Comparison of ENCODE assay signal across 11 cellular contexts in genomic region chr11:118678908-118679307, GRCh38. TPM values are rescaled to one million over a fixed set of nuclear protein-coding genes. Genes with fewer than 3 reads are reported as not detected.
DNase-seq lines count a peak whose midpoint lies in the region; ATAC-seq and TF ChIP-seq lines count a peak whose summit lies in the region.
"Not testable (repeated sequence)": the region's sequence is repeated elsewhere in the genome, so short reads cannot be mapped to it uniquely, and the experiment has no call there.
"Had no signal": no experiment of that assay in that cellular context is flagged by ENCODE, and none has a peak within 500 bp of the region (broad histone marks: within the 10 kb centered on the region; RNA-seq: fewer than 3 reads in every experiment).

No MANE protein-coding gene starts in this region.

- H2BK15ac ChIP-seq in mesenchymal stem cell (ENCODE audit: low read depth, poor library complexity, severe bottlenecking), result not testable (repeated sequence)

- TF ChIP-seq CTCF in WTC11 (IDR thresholded peaks at IDR 0.05), result not testable (repeated sequence)
- TF ChIP-seq CTCF in chondrocyte (IDR thresholded peaks at IDR 0.05) (peak; percentile 27), fibroblast of pulmonary artery (IDR thresholded peaks at IDR 0.05; ENCODE audit: low read length, missing control alignments) (peak; percentile 23), right atrium auricular region (IDR thresholded peaks at IDR 0.05) (peak in 1 of 2 donors; percentile 19)

- not testable (repeated sequence) for H3K36me3 ChIP-seq in H7 (replicated peaks; ENCODE audit: control insufficient read depth, insufficient read depth, low read length); right atrium auricular region; mesenchymal stem cell (ENCODE audit: control insufficient read depth in 1 of 2, insufficient read depth in 2 of 2, low read depth in 1 of 2, low read length in 2 of 2); rectal smooth muscle tissue (ENCODE audit: control insufficient read depth, insufficient read depth, low read length); aorta (ENCODE audit: control insufficient read depth in 1 of 2, insufficient read depth in 2 of 2, low read length in 1 of 2)

- 28% methylated on average over 11 of the region's 11 CpGs for WGBS in mesenchymal stem cell
- WGBS in aorta, 2 donors, result 25 to 33% methylated on average over 11 of the region's 11 CpGs

- not testable (repeated sequence) for H3K4ac ChIP-seq in mesenchymal stem cell (ENCODE audit: low read depth in 1 of 2, low read length in 2 of 2)

- not testable (repeated sequence) for H4K8ac ChIP-seq in mesenchymal stem cell (ENCODE audit: low read length)

- not testable (repeated sequence) for H3K4me2 ChIP-seq in mesenchymal stem cell (ENCODE audit: low read length, poor library complexity, severe bottlenecking)

- not testable (repeated sequence) for H3K4me3 ChIP-seq in H7 (ENCODE audit: insufficient read depth, low read depth, low read length); fibroblast of pulmonary artery (replicated peaks; ENCODE audit: low read depth, low read length); right atrium auricular region; mesenchymal stem cell (ENCODE audit: insufficient read depth in 1 of 2, low read depth in 1 of 2, low read length in 2 of 2); aorta (ENCODE audit: low read length in 2 of 2)
- H3K4me3 ChIP-seq in rectal smooth muscle tissue (ENCODE audit: low read length), result peak overlapping the region; percentile 32

- not testable (repeated sequence) for H2AK5ac ChIP-seq in mesenchymal stem cell (ENCODE audit: low read length, severe bottlenecking)

- H2BK5ac ChIP-seq in mesenchymal stem cell (ENCODE audit: low read depth, low read length, poor library complexity, severe bottlenecking), result not testable (repeated sequence)

- not testable (repeated sequence) for H3K27me3 ChIP-seq in H7 (ENCODE audit: control insufficient read depth, insufficient read depth, low read length); right atrium auricular region; mesenchymal stem cell (ENCODE audit: control insufficient read depth in 1 of 2, insufficient read depth in 1 of 2, low read length in 2 of 2); rectal smooth muscle tissue (ENCODE audit: control insufficient read depth, insufficient read depth, low read length); aorta (ENCODE audit: control insufficient read depth in 1 of 2, insufficient read depth in 2 of 2, low read length in 1 of 2)

- CTCF ChIA-PET in WTC11 (lab: Charles Lee), result interaction anchor here (0.5 to 3.5 kb wide), 13 partner anchors 9 to 112 kb away, joined by 3 to 35 read pairs (median 4); partner anchors contain the start of gene DDX6

- H3K4me1 Mint-ChIP-seq in WTC11, result peaks cover 12% of the 10 kb centered on the region
- H3K4me1 Mint-ChIP-seq in chondrocyte (ENCODE audit: low read depth), result not testable (repeated sequence)

- not testable (repeated sequence) for H2AFZ ChIP-seq in mesenchymal stem cell (ENCODE audit: low read depth, low read length)

- ATAC-seq in WTC11 (peak; percentile 97), aorta (ENCODE audit: low FRiP score) (peak; percentile 69)

- not testable (repeated sequence) for H4K91ac ChIP-seq in mesenchymal stem cell (ENCODE audit: low read length)

- not testable (repeated sequence) for H3K18ac ChIP-seq in mesenchymal stem cell (ENCODE audit: low read depth in 1 of 2, low read length in 2 of 2)

- not testable (repeated sequence) for H2BK12ac ChIP-seq in mesenchymal stem cell (ENCODE audit: low read length in 2 of 2)

- not testable (repeated sequence) for H3K27ac ChIP-seq in right atrium auricular region; mesenchymal stem cell (ENCODE audit: low read length, poor library complexity, severe bottlenecking); rectal smooth muscle tissue (ENCODE audit: low read depth, low read length); aorta (ENCODE audit: low read depth in 1 of 2, low read length in 2 of 2)

- H3K79me1 ChIP-seq in mesenchymal stem cell (replicated peaks; ENCODE audit: low read length, poor library complexity, severe bottlenecking), result not testable (repeated sequence)

- not testable (repeated sequence) for H3K9ac ChIP-seq in mesenchymal stem cell (ENCODE audit: low read length); rectal smooth muscle tissue (ENCODE audit: low read length)

- intact Hi-C loops in aorta (cut with DNase I), result not testable (repeated sequence)

- not testable (repeated sequence) for H3K14ac ChIP-seq in mesenchymal stem cell (ENCODE audit: low read length in 2 of 2)

- not testable (repeated sequence) for H3K4me1 ChIP-seq in right atrium auricular region; mesenchymal stem cell (ENCODE audit: control insufficient read depth, insufficient read depth, low read depth, low read length); rectal smooth muscle tissue (ENCODE audit: control insufficient read depth, insufficient read depth, low read length); aorta (ENCODE audit: control insufficient read depth in 1 of 2, insufficient read depth in 2 of 2, low read length in 2 of 2)

- H3K23ac ChIP-seq in mesenchymal stem cell (ENCODE audit: low read length in 2 of 2), result not testable (repeated sequence)

- H3K9me3 ChIP-seq in right atrium auricular region; mesenchymal stem cell (ENCODE audit: control insufficient read depth, low read length); aorta (ENCODE audit: control insufficient read depth, low read length): not testable (repeated sequence)

- DNase-seq in H7 (peak; percentile 76), WTC11 (ENCODE audit: low spot score) (peak; percentile 82), fibroblast of pulmonary artery (ENCODE audit: low read depth) (peak; percentile 24), right atrium auricular region (ENCODE audit: low spot score) (peak; percentile 74), mesenchymal stem cell (peak; percentile 31), aorta (peak in 1 of 2 donors; percentile 81)
- not testable (repeated sequence) for DNase-seq in chondrocyte (ENCODE audit: low spot score)

- not testable (repeated sequence) for H3K27ac Mint-ChIP-seq in WTC11; chondrocyte (ENCODE audit: unreplicated experiment)

- H3K4me3 Mint-ChIP-seq in WTC11; chondrocyte (ENCODE audit: unreplicated experiment): not testable (repeated sequence)

- H3K9me3 Mint-ChIP-seq in WTC11, result peaks cover 26% of the 10 kb centered on the region
- H3K9me3 Mint-ChIP-seq in chondrocyte (ENCODE audit: low read depth), result not testable (repeated sequence)

- not testable (repeated sequence) for H2BK120ac ChIP-seq in mesenchymal stem cell (ENCODE audit: low read depth, low read length)

- peaks cover 19% of the 10 kb centered on the region for H3K27me3 Mint-ChIP-seq in WTC11 (ENCODE audit: low read depth)
- H3K27me3 Mint-ChIP-seq in chondrocyte (ENCODE audit: low read depth), result not testable (repeated sequence)

- peaks cover 14% of the 10 kb centered on the region for H3K36me3 Mint-ChIP-seq in WTC11
- not testable (repeated sequence) for H3K36me3 Mint-ChIP-seq in chondrocyte (ENCODE audit: low read depth)

- POLR2A ChIA-PET in WTC11 (lab: Charles Lee), result not testable (repeated sequence)

RNA-seq across cellular contexts. Expression of gene TREH, which starts 0.5 kb away (rescaled TPM):
- not detected in 2 replicates for total RNA-seq in H7 (2014; rRNA removed; shearing (Covaris generic))
- 0.09 TPM in 1 of 3 replicates, not detected in the others for total RNA-seq in WTC11 (2021)
- not detected in 3 replicates for total RNA-seq in chondrocyte
- not detected for total RNA-seq in right atrium auricular region
- polyA plus RNA-seq in mesenchymal stem cell (2013, experiment 1 of 2), result not detected
- not detected for polyA plus RNA-seq in mesenchymal stem cell (2013, experiment 2 of 2)
- not detected for total RNA-seq in aorta
- polyA plus RNA-seq in aorta, result 1 to 10 TPM; 2.5 to 7.2 TPM
- total RNA-seq: activated naive CD8-positive, alpha-beta T cell treated with anti-CD3 and anti-CD28 coated beads for 36 hours; M059J; neural crest cell had no signal
